6 cellular contexts compared by ENCODE assay signal in genomic region chr7:151038951-151039849, GRCh38. TPM values are rescaled to one million over a fixed set of nuclear protein-coding genes. Genes with fewer than 3 reads are reported as not detected.
DNase-seq lines count a peak whose midpoint lies in the region; ATAC-seq and TF ChIP-seq lines count a peak whose summit lies in the region.

No MANE protein-coding gene starts in this region.

- peak overlapping the region; percentile 65 for H2BK120ac ChIP-seq in trophoblast cell (ENCODE audit: insufficient read depth, low read length, poor library complexity)

- H3K27ac ChIP-seq in RWPE2 (ENCODE audit: poor library complexity, severe bottlenecking) (peak overlapping the region; percentile 80), trophoblast cell (ENCODE audit: low read depth, low read length) (peak overlapping the region; percentile 87)

- H2AK5ac ChIP-seq in trophoblast cell (ENCODE audit: low read length) = peak overlapping the region; percentile 31

- H3K27me3 ChIP-seq in RWPE2 (ENCODE audit: insufficient read depth, poor library complexity, severe bottlenecking) (no peaks in the 10 kb centered on the region), trophoblast cell (ENCODE audit: insufficient read depth, low read length) (no peaks in the 10 kb centered on the region), H7 (ENCODE audit: control insufficient read depth, insufficient read depth, low read length) (no peaks in the 10 kb centered on the region)

- H3K18ac ChIP-seq in trophoblast cell (ENCODE audit: low read length) = peak overlapping the region; percentile 40

- DNase-seq in RWPE2 (ENCODE audit: low spot score) (peak; percentile 89), cardiac fibroblast (ENCODE audit: low read depth in 2 of 2) (peak; percentile 88 to 96), trophoblast cell (peak; percentile 66 to 70), H7 (no peak)

- no peak overlapping the region for H4K12ac ChIP-seq in trophoblast cell (ENCODE audit: low read depth, low read length)

- H3K9me3 ChIP-seq in RWPE2 (ENCODE audit: severe bottlenecking) (no peaks in the 10 kb centered on the region), trophoblast cell (ENCODE audit: insufficient read depth, low read depth, low read length) (peaks cover 1% of the 10 kb centered on the region)

- peak overlapping the region; percentile 64 for H2BK5ac ChIP-seq in trophoblast cell (ENCODE audit: low read depth, low read length, poor library complexity)

- peak overlapping the region; percentile 41 for H3K14ac ChIP-seq in trophoblast cell (ENCODE audit: low read length)

- no peak overlapping the region for H2AFZ ChIP-seq in trophoblast cell (ENCODE audit: insufficient read depth, low read length, poor library complexity)

- H3K4ac ChIP-seq in trophoblast cell (ENCODE audit: low read depth, low read length) = peak overlapping the region; percentile 13

- H3K4me1 ChIP-seq in RWPE2 (ENCODE audit: insufficient read depth, poor library complexity, severe bottlenecking) = peaks cover 14% of the 10 kb centered on the region
- peaks cover 19 to 21% of the 10 kb centered on the region in 2 experiments for H3K4me1 ChIP-seq in trophoblast cell (ENCODE audit: control insufficient read depth in 1 of 2, insufficient read depth in 2 of 2, low read length in 2 of 2)

- peak overlapping the region; percentile 42 for H2BK12ac ChIP-seq in trophoblast cell (ENCODE audit: low read length)

- peak overlapping the region; percentile 74 for H4K91ac ChIP-seq in trophoblast cell (ENCODE audit: low read depth, low read length)

- ATAC-seq in GM18499 (IDR thresholded peaks at IDR 0.05; ENCODE audit: insufficient read depth, unreplicated experiment) = peak; percentile 53
- peak; percentile 79 for ATAC-seq in RWPE2 (ENCODE audit: low read depth)
- no peak for ATAC-seq in GM21381 (IDR thresholded peaks at IDR 0.05; ENCODE audit: unreplicated experiment)

- TF ChIP-seq CTCF in RWPE2 (IDR thresholded peaks at IDR 0.05; ENCODE audit: poor library complexity, severe bottlenecking) = no peak
- no peak for TF ChIP-seq CTCF in cardiac fibroblast (IDR thresholded peaks at IDR 0.05; ENCODE audit: low read depth, low read length)

- H3K79me2 ChIP-seq in trophoblast cell (ENCODE audit: control insufficient read depth, insufficient read depth, low read length, poor library complexity) = no peaks in the 10 kb centered on the region

- no peak overlapping the region for H3K4me3 ChIP-seq in RWPE2 (ENCODE audit: severe bottlenecking)
- H3K4me3 ChIP-seq in cardiac fibroblast (replicated peaks in 1 of 2; ENCODE audit: low read depth in 2 of 2, low read length in 2 of 2) = no peak overlapping the region
- H3K4me3 ChIP-seq in trophoblast cell (ENCODE audit: low read depth, low read length) = no peak overlapping the region
- no peak overlapping the region for H3K4me3 ChIP-seq in H7 (ENCODE audit: insufficient read depth, low read depth, low read length)

- WGBS in trophoblast cell (ENCODE audit: extremely low coverage, insufficient coverage, insufficient read length) = no CpG with 5 or more reads among the region's 12 CpGs

- no peak overlapping the region for H3K23ac ChIP-seq in trophoblast cell (ENCODE audit: low read length)

- peaks cover 13% of the 10 kb centered on the region for H3K79me1 ChIP-seq in trophoblast cell (ENCODE audit: low read length)

- peak overlapping the region; percentile 25 for H4K8ac ChIP-seq in trophoblast cell (ENCODE audit: low read depth, low read length)

- H3K9ac ChIP-seq in trophoblast cell (ENCODE audit: low read length) = no peak overlapping the region

- H3K36me3 ChIP-seq in RWPE2 (ENCODE audit: low read depth) (no peaks in the 10 kb centered on the region), trophoblast cell (ENCODE audit: control insufficient read depth in 1 of 2, insufficient read depth in 2 of 2, low read length in 2 of 2) (peaks cover 42 to 55% of the 10 kb centered on the region in 2 experiments), H7 (replicated peaks; ENCODE audit: control insufficient read depth, insufficient read depth, low read length) (no peaks in the 10 kb centered on the region; the same call in none of the 2 replicates)

- H3K4me2 ChIP-seq in trophoblast cell (ENCODE audit: low read length) = no peak overlapping the region

RNA-seq across cellular contexts. Expression of gene ASIC3, which starts 9.1 kb away (rescaled TPM):
- 7.7 and 7.9 TPM in 2 replicates for polyA plus RNA-seq in trophoblast cell (2013)
- 1.4 and 1.6 TPM in 2 replicates for total RNA-seq in H7 (2014; rRNA removed; shearing (Covaris generic))

RNA-seq across cellular contexts. Expression of gene ABCB8, which starts 10.9 kb away (rescaled TPM):
- 21.2 and 23.5 TPM in 2 replicates for polyA plus RNA-seq in trophoblast cell (2013)
- total RNA-seq in H7 (2014; rRNA removed; shearing (Covaris generic)) = 26.7 and 29.7 TPM in 2 replicates

RNA-seq across cellular contexts. Expression of gene ATG9B, which starts 14.9 kb away (rescaled TPM):
- polyA plus RNA-seq in trophoblast cell (2013) = 27.9 and 32.3 TPM in 2 replicates
- total RNA-seq in H7 (2014; rRNA removed; shearing (Covaris generic)) = 1.7 TPM in 2 replicates

RNA-seq across cellular contexts. Expression of gene CDK5, which starts 18.5 kb away (rescaled TPM):
- 22.3 and 22.9 TPM in 2 replicates for polyA plus RNA-seq in trophoblast cell (2013)
- 24.3 and 36.9 TPM in 2 replicates for total RNA-seq in H7 (2014; rRNA removed; shearing (Covaris generic))

RNA-seq across cellular contexts. Expression of gene SLC4A2, which starts 20.2 kb away (rescaled TPM):
- 225 and 252 TPM in 2 replicates for polyA plus RNA-seq in trophoblast cell (2013)
- 85.7 and 105 TPM in 2 replicates for total RNA-seq in H7 (2014; rRNA removed; shearing (Covaris generic))
